Comparison of ENCODE assay signal across 1 cellular context in the genomic region with DNA sequence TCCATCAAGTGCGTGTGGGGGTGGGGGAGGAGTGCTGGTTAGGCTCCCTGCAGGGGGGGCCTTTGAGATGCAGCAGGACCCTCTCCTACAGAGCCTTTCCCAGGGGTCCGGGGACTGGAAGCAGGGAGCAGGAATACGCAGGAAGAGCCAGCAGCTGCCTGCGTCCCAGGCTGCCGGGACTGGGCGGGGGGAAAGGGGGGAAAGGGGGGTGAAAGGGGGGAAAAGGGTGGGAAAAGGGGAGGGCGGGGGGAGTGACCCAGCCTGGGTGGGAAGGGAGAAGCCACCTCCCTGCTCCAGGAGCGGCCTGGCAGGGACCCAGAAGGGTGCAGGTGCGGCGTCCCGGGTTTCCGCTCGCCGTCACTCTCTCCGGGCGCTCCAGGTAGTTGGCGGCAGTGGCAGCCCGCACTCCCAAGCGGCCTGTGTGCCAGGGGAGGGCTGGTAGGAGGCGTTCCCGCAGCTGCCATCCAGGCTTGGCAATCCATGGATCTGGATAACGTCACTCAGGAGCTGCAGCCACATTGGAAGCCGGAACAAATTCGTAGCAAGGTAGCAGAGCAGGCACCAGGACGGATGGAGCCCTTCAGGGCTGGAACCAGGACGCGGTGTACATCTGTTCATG.
TF ChIP-seq lines count a peak whose summit lies in the region.

No MANE protein-coding gene starts in this region.

TF ChIP-seq in H1, 55 proteins besides CTCF, POLR2A, EP300 and RAD21 (continued from another document):
- TF ChIP-seq, protein P1, sequence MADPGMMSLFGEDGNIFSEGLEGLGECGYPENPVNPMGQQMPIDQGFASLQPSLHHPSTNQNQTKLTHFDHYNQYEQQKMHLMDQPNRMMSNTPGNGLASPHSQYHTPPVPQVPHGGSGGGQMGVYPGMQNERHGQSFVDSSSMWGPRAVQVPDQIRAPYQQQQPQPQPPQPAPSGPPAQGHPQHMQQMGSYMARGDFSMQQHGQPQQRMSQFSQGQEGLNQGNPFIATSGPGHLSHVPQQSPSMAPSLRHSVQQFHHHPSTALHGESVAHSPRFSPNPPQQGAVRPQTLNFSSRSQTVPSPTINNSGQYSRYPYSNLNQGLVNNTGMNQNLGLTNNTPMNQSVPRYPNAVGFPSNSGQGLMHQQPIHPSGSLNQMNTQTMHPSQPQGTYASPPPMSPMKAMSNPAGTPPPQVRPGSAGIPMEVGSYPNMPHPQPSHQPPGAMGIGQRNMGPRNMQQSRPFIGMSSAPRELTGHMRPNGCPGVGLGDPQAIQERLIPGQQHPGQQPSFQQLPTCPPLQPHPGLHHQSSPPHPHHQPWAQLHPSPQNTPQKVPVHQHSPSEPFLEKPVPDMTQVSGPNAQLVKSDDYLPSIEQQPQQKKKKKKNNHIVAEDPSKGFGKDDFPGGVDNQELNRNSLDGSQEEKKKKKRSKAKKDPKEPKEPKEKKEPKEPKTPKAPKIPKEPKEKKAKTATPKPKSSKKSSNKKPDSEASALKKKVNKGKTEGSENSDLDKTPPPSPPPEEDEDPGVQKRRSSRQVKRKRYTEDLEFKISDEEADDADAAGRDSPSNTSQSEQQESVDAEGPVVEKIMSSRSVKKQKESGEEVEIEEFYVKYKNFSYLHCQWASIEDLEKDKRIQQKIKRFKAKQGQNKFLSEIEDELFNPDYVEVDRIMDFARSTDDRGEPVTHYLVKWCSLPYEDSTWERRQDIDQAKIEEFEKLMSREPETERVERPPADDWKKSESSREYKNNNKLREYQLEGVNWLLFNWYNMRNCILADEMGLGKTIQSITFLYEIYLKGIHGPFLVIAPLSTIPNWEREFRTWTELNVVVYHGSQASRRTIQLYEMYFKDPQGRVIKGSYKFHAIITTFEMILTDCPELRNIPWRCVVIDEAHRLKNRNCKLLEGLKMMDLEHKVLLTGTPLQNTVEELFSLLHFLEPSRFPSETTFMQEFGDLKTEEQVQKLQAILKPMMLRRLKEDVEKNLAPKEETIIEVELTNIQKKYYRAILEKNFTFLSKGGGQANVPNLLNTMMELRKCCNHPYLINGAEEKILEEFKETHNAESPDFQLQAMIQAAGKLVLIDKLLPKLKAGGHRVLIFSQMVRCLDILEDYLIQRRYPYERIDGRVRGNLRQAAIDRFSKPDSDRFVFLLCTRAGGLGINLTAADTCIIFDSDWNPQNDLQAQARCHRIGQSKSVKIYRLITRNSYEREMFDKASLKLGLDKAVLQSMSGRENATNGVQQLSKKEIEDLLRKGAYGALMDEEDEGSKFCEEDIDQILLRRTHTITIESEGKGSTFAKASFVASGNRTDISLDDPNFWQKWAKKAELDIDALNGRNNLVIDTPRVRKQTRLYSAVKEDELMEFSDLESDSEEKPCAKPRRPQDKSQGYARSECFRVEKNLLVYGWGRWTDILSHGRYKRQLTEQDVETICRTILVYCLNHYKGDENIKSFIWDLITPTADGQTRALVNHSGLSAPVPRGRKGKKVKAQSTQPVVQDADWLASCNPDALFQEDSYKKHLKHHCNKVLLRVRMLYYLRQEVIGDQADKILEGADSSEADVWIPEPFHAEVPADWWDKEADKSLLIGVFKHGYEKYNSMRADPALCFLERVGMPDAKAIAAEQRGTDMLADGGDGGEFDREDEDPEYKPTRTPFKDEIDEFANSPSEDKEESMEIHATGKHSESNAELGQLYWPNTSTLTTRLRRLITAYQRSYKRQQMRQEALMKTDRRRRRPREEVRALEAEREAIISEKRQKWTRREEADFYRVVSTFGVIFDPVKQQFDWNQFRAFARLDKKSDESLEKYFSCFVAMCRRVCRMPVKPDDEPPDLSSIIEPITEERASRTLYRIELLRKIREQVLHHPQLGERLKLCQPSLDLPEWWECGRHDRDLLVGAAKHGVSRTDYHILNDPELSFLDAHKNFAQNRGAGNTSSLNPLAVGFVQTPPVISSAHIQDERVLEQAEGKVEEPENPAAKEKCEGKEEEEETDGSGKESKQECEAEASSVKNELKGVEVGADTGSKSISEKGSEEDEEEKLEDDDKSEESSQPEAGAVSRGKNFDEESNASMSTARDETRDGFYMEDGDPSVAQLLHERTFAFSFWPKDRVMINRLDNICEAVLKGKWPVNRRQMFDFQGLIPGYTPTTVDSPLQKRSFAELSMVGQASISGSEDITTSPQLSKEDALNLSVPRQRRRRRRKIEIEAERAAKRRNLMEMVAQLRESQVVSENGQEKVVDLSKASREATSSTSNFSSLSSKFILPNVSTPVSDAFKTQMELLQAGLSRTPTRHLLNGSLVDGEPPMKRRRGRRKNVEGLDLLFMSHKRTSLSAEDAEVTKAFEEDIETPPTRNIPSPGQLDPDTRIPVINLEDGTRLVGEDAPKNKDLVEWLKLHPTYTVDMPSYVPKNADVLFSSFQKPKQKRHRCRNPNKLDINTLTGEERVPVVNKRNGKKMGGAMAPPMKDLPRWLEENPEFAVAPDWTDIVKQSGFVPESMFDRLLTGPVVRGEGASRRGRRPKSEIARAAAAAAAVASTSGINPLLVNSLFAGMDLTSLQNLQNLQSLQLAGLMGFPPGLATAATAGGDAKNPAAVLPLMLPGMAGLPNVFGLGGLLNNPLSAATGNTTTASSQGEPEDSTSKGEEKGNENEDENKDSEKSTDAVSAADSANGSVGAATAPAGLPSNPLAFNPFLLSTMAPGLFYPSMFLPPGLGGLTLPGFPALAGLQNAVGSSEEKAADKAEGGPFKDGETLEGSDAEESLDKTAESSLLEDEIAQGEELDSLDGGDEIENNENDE (IDR thresholded peaks at IDR 0.05; ENCODE audit: insufficient replicate concordance, low read length), result no peak
- TF ChIP-seq TAF1 (IDR thresholded peaks at IDR 0.05; ENCODE audit: low read depth, low read length) (no peak), CHD2 (IDR thresholded peaks at IDR 0.05; ENCODE audit: low read length) (no peak), SIN3A (conservative IDR thresholded peaks at IDR 0.05 in 1 of 2, IDR thresholded peaks at IDR 0.05 in 1 of 2; ENCODE audit: low read depth in 1 of 2, low read length in 2 of 2) (no peak), MAFK (IDR thresholded peaks at IDR 0.05; ENCODE audit: low read depth, low read length) (no peak), RNF2 (IDR thresholded peaks at IDR 0.05; ENCODE audit: borderline replicate concordance, low read depth, low read length, missing control alignments, poor library complexity, severe bottlenecking) (no peak), POLR2AphosphoS5 (IDR thresholded peaks at IDR 0.05; ENCODE audit: low read depth, low read length) (no peak), JUN (IDR thresholded peaks at IDR 0.05; ENCODE audit: low read depth, low read length) (no peak), PHF8 (conservative IDR thresholded peaks at IDR 0.05; ENCODE audit: low read depth, low read length) (no peak)
- TF ChIP-seq, protein P2, sequence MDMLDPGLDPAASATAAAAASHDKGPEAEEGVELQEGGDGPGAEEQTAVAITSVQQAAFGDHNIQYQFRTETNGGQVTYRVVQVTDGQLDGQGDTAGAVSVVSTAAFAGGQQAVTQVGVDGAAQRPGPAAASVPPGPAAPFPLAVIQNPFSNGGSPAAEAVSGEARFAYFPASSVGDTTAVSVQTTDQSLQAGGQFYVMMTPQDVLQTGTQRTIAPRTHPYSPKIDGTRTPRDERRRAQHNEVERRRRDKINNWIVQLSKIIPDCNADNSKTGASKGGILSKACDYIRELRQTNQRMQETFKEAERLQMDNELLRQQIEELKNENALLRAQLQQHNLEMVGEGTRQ (IDR thresholded peaks at IDR 0.05; ENCODE audit: low read length), result no peak
- TF ChIP-seq, protein P3, sequence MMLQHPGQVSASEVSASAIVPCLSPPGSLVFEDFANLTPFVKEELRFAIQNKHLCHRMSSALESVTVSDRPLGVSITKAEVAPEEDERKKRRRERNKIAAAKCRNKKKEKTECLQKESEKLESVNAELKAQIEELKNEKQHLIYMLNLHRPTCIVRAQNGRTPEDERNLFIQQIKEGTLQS (IDR thresholded peaks at IDR 0.05; ENCODE audit: insufficient read depth, low read depth, low read length), result no peak
